In the genomic region with DNA sequence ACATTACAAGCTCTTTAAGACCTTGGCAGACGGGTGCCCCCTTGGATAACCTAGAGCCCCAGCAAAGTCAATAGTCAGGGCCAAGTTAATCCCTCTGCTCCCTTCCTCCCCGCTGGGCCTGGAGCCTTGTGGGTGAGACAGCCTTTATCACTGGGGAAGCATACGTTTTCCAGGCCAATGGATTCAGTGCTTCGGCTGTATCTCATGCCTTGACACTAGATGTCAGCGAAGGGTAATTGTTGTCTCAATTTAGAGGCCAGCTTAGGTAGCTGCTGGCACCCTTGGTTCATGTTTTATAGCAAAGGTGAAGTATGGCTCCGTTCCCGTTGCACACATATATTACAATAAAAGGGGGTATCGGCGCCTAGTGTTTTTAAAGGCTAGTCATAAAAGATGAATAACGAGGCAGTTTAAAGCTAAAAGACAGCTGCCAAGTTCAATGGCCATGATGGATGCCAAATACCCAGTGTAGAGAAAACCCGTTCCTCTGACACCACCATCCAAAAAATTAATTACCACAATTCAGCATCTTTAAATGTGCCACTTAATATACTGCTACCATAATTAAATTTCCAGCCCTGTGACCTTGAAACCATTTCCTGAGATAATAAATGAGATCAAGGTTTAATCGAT, we compare ENCODE assay signal across 8 cellular contexts. TPM values are rescaled to one million over a fixed set of nuclear protein-coding genes. Genes with fewer than 3 reads are reported as not detected.
A peak's percentile ranks its signal among the peaks of the same experiment; 100 is the strongest.
DNase-seq lines count a peak whose midpoint lies in the region; ATAC-seq and TF ChIP-seq lines count a peak whose summit lies in the region.

No MANE protein-coding gene starts in this region.

- peaks cover 29% of the 10 kb centered on the region for H3K4me1 Mint-ChIP-seq in nephron progenitor cell
- no peaks in the 10 kb centered on the region for H3K4me1 Mint-ChIP-seq in activated CD4-positive, alpha-beta T cell treated with anti-CD3 and anti-CD28 coated beads for 36 hours

- no peaks in the 10 kb centered on the region for H3K36me3 ChIP-seq in lower lobe of right lung

- peaks cover 13% of the 10 kb centered on the region for H3K27me3 ChIP-seq in lower lobe of right lung (ENCODE audit: low read depth)

- DNase-seq in NCI-H2029 treated with DMSO at 0.1 percent for 48 hours (lab: John Stamatoyannopoulos, UW), result peak; percentile 30
- peak; percentile 9 for DNase-seq in astrocyte of the spinal cord (ENCODE audit: low read depth, low spot score)
- DNase-seq in nephron progenitor cell, result peak; percentile 24
- DNase-seq in HuH-7.5 (ENCODE audit: low spot score), result no peak
- no peak for DNase-seq in activated CD4-positive, alpha-beta T cell treated with anti-CD3 and anti-CD28 coated beads for 36 hours
- no peak for DNase-seq in lower lobe of right lung

- H3K9me3 ChIP-seq in lower lobe of right lung, result no peaks in the 10 kb centered on the region

- peaks cover 23% of the 10 kb centered on the region for H3K9me3 Mint-ChIP-seq in nephron progenitor cell
- H3K9me3 Mint-ChIP-seq in activated CD4-positive, alpha-beta T cell treated with anti-CD3 and anti-CD28 coated beads for 36 hours (ENCODE audit: low read depth), result peaks cover 10% of the 10 kb centered on the region

- ATAC-seq in HG03378 (IDR thresholded peaks at IDR 0.05; ENCODE audit: unreplicated experiment), result no peak
- no peak for ATAC-seq in activated CD4-positive, alpha-beta T cell treated with anti-CD3 and anti-CD28 coated beads for 36 hours
- no peak for ATAC-seq in lower lobe of right lung

- peaks cover 10% of the 10 kb centered on the region for H3K27me3 Mint-ChIP-seq in nephron progenitor cell (ENCODE audit: low read depth, poor library complexity)
- peaks cover 15% of the 10 kb centered on the region for H3K27me3 Mint-ChIP-seq in activated CD4-positive, alpha-beta T cell treated with anti-CD3 and anti-CD28 coated beads for 36 hours

- peak; percentile 36; the same call in 2 of the 3 replicates for TF ChIP-seq CTCF in GM12872 (IDR thresholded peaks at IDR 0.05; ENCODE audit: insufficient read depth, low read depth, low read length)
- TF ChIP-seq CTCF in astrocyte of the spinal cord (IDR thresholded peaks at IDR 0.05; ENCODE audit: low read depth, low read length), result peak; percentile 25
- TF ChIP-seq CTCF in nephron progenitor cell (IDR thresholded peaks at IDR 0.05), result no peak
- TF ChIP-seq CTCF in lower lobe of right lung (IDR thresholded peaks at IDR 0.05), result no peak

- POLR2A ChIA-PET in activated CD4-positive, alpha-beta T cell treated with anti-CD3 and anti-CD28 coated beads for 36 hours (lab: Charles Lee), result no interaction called here

- in situ Hi-C loops in astrocyte of the spinal cord (cut with HindIII; ENCODE audit: low sequenced_read_pairs), result no loop called here

- H3K4me3 ChIP-seq in astrocyte of the spinal cord (ENCODE audit: low read depth, low read length) (no peak overlapping the region), lower lobe of right lung (no peak overlapping the region)

- no peak overlapping the region for H3K4me3 Mint-ChIP-seq in nephron progenitor cell
- H3K4me3 Mint-ChIP-seq in activated CD4-positive, alpha-beta T cell treated with anti-CD3 and anti-CD28 coated beads for 36 hours, result no peak overlapping the region

- H3K27ac Mint-ChIP-seq in nephron progenitor cell, result no peak overlapping the region
- H3K27ac Mint-ChIP-seq in activated CD4-positive, alpha-beta T cell treated with anti-CD3 and anti-CD28 coated beads for 36 hours, result no peak overlapping the region

- H3K4me1 ChIP-seq in lower lobe of right lung, result no peaks in the 10 kb centered on the region

- intact Hi-C loops in activated CD4-positive, alpha-beta T cell treated with anti-CD3 and anti-CD28 coated beads for 36 hours (cut with DNase I, micrococcal nuclease), result no loop called here
- intact Hi-C loops in lower lobe of right lung (cut with DNase I), result no loop called here

- H3K27ac ChIP-seq in lower lobe of right lung, result no peak overlapping the region

- CTCF ChIA-PET in activated CD4-positive, alpha-beta T cell treated with anti-CD3 and anti-CD28 coated beads for 36 hours (lab: Charles Lee), result interaction anchor here (0.6 to 1.4 kb wide), 9 partner anchors 16 to 1021 kb away, joined by 3 to 6 read pairs (median 3); no protein-coding TSS in a partner anchor

- peaks cover 8% of the 10 kb centered on the region for H3K36me3 Mint-ChIP-seq in nephron progenitor cell (ENCODE audit: low read depth)
- H3K36me3 Mint-ChIP-seq in activated CD4-positive, alpha-beta T cell treated with anti-CD3 and anti-CD28 coated beads for 36 hours (ENCODE audit: low read depth), result peaks cover 7% of the 10 kb centered on the region

RNA-seq across cellular contexts. Expression of a gene that starts 52.3 kb away (rescaled TPM):
- total RNA-seq in activated CD4-positive, alpha-beta T cell treated with anti-CD3 and anti-CD28 coated beads for 36 hours, result 10 to 100 TPM; 51.9 to 61.5 TPM
- total RNA-seq in lower lobe of right lung, result 109 TPM

Comparison
In these comparisons a context has a peak if more than half of its experiments do, and no peak if none do; other contexts are left out.
1. CTCF ChIP-seq: peak in GM12872 (single experiment) and astrocyte of the spinal cord (single experiment); none in nephron progenitor cell (single experiment) and lower lobe of right lung (single experiment).
2. DNase-seq: peak in NCI-H2029 treated with DMSO at 0.1 percent for 48 hours (single experiment), astrocyte of the spinal cord (single experiment) and nephron progenitor cell (single experiment); none in HuH-7.5 (single experiment), activated CD4-positive, alpha-beta T cell treated with anti-CD3 and anti-CD28 coated beads for 36 hours (single experiment) and lower lobe of right lung (single experiment).